In genomic region chr12:112409064-112409905, GRCh38 we compare ENCODE assay signal across 8 cellular contexts. TPM values are rescaled to one million over a fixed set of nuclear protein-coding genes. Genes with fewer than 3 reads are reported as not detected.
DNase-seq lines count a peak whose midpoint lies in the region; ATAC-seq and TF ChIP-seq lines count a peak whose summit lies in the region.

TSS of gene RPL6 (minus strand) at chr12:112409605. CDS start at chr12:112408656, 949 bp downstream.

- TF ChIP-seq POLR2A in GM10847 (IDR thresholded peaks at IDR 0.05; ENCODE audit: extremely low read depth, insufficient read length), result peak; percentile 94

- DNase-seq in NCI-H1436 treated with DMSO at 0.1 percent for 48 hours (lab: John Stamatoyannopoulos, UW), result peak; percentile 43
- DNase-seq in amniotic stem cell (lab: John Stamatoyannopoulos, UW), result peak; percentile 75
- DNase-seq in left cardiac atrium, result peak; percentile 70
- DNase-seq in posterior vena cava (ENCODE audit: low spot score), result peak; percentile 90
- DNase-seq in ureter (ENCODE audit: low spot score), result peak; percentile 87

- intact Hi-C loops in T-helper 1 cell treated with Interleukin-12 subunit alpha and Interleukin-12 subunit beta and Interleukin-4 antibody, amounts not matched to agents 30 ng/mL and 1 ng/mL, for 36 hours (cut with micrococcal nuclease), result loop anchor here (1.0 to 5.0 kb wide), 8 partner anchors 9 to 807 kb away; partner anchors contain the start of genes BRAP, HECTD4, MAPKAPK5 and NAA25
- intact Hi-C loops in left cardiac atrium (cut with DNase I) (no loop called here), posterior vena cava (cut with DNase I) (no loop called here)

- ATAC-seq in HG02759 (IDR thresholded peaks at IDR 0.05; ENCODE audit: unreplicated experiment), result peak; percentile 83
- peak; percentile 94 to 96 for ATAC-seq in left cardiac atrium

RNA-seq across cellular contexts. Expression of gene RPL6, which starts in this region (rescaled TPM):
- total RNA-seq in T-helper 1 cell treated with Interleukin-12 subunit alpha and Interleukin-12 subunit beta and Interleukin-4 antibody, amounts not matched to agents 30 ng/mL and 1 ng/mL, for 36 hours, result 1,084 and 1,097 TPM in 2 replicates
- total RNA-seq in left cardiac atrium (100 to 1,000 TPM; 684 to 695 TPM), posterior vena cava (100 to 1,000 TPM; 889 to 892 TPM), ureter (1,403 TPM)

Comparison
In these comparisons a context has a peak if more than half of its experiments do, and no peak if none do; other contexts are left out.
1. Peak in every context shown above with its lines: DNase-seq and ATAC-seq.